Comparison of ENCODE assay signal across 1 cellular context in the genomic region with DNA sequence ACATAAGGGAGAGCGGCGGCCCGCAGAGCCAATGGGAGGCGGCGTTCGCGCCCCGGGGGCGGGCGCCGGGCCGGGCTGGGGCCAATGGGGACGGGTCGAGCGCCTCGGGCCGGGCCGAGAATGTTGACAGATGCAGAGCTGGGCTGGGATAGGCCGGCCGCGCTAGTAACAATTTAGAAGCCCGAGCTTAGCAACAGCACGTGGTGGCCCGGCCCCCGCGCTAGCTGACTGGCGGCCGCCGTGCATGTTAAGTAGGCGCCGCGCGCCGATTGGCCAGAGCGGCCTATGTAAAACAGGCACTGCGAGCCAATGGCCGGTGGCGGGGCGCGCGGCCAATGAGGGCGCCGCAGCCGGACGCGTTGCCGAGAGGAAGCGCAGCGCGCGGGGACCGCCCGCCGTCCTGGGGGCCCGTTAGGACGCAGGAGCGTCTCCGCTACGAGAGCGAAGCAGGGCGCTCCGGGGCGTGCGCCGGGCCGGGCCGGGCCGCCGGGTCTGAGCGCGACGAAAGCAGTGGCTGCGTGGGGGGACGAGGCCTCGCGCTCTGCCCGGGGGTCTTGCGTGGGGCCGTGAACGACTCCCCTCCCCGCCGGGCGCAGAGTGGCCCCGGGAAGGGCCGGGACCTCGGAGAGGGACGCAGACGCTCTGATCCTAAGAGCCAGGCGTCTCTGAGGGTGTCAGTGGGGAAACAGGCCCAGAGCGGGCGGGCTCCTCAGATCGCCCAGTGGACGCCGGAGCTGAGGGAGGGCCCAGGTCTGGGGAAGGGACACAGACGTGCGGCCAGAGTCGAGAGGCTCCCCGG.
A peak's percentile ranks its signal among the peaks of the same experiment; 100 is the strongest.
TF ChIP-seq lines count a peak whose summit lies in the region.

No MANE protein-coding gene starts in this region.

TF ChIP-seq in HepG2, 621 proteins besides CTCF, POLR2A, EP300 and RAD21 (continued from another document):
- TF ChIP-seq TEAD2 (CRISPR knock-in tag; IDR thresholded peaks at IDR 0.05) = no peak
- peak; percentile 59; the same call in 1 of the 2 replicates for TF ChIP-seq PHF20 (CRISPR knock-in tag; IDR thresholded peaks at IDR 0.05)
- peak; percentile 48; the same call in 1 of the 2 replicates for TF ChIP-seq EED (CRISPR knock-in tag; IDR thresholded peaks at IDR 0.05)
- TF ChIP-seq GZF1 (CRISPR knock-in tag; IDR thresholded peaks at IDR 0.05) = no peak
- TF ChIP-seq ZNF782 (CRISPR knock-in tag; IDR thresholded peaks at IDR 0.05; ENCODE audit: borderline replicate concordance) = peak; percentile 73; the same call in 1 of the 2 replicates
- TF ChIP-seq, protein P1, sequence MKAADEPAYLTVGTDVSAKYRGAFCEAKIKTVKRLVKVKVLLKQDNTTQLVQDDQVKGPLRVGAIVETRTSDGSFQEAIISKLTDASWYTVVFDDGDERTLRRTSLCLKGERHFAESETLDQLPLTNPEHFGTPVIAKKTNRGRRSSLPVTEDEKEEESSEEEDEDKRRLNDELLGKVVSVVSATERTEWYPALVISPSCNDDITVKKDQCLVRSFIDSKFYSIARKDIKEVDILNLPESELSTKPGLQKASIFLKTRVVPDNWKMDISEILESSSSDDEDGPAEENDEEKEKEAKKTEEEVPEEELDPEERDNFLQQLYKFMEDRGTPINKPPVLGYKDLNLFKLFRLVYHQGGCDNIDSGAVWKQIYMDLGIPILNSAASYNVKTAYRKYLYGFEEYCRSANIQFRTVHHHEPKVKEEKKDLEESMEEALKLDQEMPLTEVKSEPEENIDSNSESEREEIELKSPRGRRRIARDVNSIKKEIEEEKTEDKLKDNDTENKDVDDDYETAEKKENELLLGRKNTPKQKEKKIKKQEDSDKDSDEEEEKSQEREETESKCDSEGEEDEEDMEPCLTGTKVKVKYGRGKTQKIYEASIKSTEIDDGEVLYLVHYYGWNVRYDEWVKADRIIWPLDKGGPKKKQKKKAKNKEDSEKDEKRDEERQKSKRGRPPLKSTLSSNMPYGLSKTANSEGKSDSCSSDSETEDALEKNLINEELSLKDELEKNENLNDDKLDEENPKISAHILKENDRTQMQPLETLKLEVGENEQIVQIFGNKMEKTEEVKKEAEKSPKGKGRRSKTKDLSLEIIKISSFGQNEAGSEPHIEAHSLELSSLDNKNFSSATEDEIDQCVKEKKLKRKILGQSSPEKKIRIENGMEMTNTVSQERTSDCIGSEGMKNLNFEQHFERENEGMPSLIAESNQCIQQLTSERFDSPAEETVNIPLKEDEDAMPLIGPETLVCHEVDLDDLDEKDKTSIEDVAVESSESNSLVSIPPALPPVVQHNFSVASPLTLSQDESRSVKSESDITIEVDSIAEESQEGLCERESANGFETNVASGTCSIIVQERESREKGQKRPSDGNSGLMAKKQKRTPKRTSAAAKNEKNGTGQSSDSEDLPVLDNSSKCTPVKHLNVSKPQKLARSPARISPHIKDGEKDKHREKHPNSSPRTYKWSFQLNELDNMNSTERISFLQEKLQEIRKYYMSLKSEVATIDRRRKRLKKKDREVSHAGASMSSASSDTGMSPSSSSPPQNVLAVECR (CRISPR knock-in tag; IDR thresholded peaks at IDR 0.05; ENCODE audit: borderline replicate concordance) = peak; percentile 94
- peak; percentile 71; the same call in 1 of the 2 replicates for TF ChIP-seq ARNT2 (CRISPR knock-in tag; IDR thresholded peaks at IDR 0.05; ENCODE audit: low read depth)
- 0 out of 2 replicates have a peak, but pooled peaks have one; percentile 50 for TF ChIP-seq ZNF776 (CRISPR knock-in tag; IDR thresholded peaks at IDR 0.05)
- TF ChIP-seq NFE2L1 (CRISPR knock-in tag; IDR thresholded peaks at IDR 0.05; ENCODE audit: borderline replicate concordance) = no peak
- TF ChIP-seq, protein P2, sequence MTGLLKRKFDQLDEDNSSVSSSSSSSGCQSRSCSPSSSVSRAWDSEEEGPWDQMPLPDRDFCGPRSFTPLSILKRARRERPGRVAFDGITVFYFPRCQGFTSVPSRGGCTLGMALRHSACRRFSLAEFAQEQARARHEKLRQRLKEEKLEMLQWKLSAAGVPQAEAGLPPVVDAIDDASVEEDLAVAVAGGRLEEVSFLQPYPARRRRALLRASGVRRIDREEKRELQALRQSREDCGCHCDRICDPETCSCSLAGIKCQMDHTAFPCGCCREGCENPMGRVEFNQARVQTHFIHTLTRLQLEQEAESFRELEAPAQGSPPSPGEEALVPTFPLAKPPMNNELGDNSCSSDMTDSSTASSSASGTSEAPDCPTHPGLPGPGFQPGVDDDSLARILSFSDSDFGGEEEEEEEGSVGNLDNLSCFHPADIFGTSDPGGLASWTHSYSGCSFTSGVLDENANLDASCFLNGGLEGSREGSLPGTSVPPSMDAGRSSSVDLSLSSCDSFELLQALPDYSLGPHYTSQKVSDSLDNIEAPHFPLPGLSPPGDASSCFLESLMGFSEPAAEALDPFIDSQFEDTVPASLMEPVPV (CRISPR knock-in tag; IDR thresholded peaks at IDR 0.05) = peak; percentile 44; the same call in 1 of the 2 replicates
- TF ChIP-seq NRL (CRISPR knock-in tag; IDR thresholded peaks at IDR 0.05; ENCODE audit: borderline replicate concordance) = no peak
- TF ChIP-seq, protein P3, sequence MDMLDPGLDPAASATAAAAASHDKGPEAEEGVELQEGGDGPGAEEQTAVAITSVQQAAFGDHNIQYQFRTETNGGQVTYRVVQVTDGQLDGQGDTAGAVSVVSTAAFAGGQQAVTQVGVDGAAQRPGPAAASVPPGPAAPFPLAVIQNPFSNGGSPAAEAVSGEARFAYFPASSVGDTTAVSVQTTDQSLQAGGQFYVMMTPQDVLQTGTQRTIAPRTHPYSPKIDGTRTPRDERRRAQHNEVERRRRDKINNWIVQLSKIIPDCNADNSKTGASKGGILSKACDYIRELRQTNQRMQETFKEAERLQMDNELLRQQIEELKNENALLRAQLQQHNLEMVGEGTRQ (IDR thresholded peaks at IDR 0.05; ENCODE audit: low read depth, low read length) = peak; percentile 39; the same call in 1 of the 2 replicates
- TF ChIP-seq, protein P3 (CRISPR knock-in tag; IDR thresholded peaks at IDR 0.05; ENCODE audit: borderline replicate concordance) = no peak
- TF ChIP-seq MYC (CRISPR knock-in tag; IDR thresholded peaks at IDR 0.05; ENCODE audit: borderline replicate concordance) = peak; percentile 52; the same call in 1 of the 2 replicates
- TF ChIP-seq, protein P4, sequence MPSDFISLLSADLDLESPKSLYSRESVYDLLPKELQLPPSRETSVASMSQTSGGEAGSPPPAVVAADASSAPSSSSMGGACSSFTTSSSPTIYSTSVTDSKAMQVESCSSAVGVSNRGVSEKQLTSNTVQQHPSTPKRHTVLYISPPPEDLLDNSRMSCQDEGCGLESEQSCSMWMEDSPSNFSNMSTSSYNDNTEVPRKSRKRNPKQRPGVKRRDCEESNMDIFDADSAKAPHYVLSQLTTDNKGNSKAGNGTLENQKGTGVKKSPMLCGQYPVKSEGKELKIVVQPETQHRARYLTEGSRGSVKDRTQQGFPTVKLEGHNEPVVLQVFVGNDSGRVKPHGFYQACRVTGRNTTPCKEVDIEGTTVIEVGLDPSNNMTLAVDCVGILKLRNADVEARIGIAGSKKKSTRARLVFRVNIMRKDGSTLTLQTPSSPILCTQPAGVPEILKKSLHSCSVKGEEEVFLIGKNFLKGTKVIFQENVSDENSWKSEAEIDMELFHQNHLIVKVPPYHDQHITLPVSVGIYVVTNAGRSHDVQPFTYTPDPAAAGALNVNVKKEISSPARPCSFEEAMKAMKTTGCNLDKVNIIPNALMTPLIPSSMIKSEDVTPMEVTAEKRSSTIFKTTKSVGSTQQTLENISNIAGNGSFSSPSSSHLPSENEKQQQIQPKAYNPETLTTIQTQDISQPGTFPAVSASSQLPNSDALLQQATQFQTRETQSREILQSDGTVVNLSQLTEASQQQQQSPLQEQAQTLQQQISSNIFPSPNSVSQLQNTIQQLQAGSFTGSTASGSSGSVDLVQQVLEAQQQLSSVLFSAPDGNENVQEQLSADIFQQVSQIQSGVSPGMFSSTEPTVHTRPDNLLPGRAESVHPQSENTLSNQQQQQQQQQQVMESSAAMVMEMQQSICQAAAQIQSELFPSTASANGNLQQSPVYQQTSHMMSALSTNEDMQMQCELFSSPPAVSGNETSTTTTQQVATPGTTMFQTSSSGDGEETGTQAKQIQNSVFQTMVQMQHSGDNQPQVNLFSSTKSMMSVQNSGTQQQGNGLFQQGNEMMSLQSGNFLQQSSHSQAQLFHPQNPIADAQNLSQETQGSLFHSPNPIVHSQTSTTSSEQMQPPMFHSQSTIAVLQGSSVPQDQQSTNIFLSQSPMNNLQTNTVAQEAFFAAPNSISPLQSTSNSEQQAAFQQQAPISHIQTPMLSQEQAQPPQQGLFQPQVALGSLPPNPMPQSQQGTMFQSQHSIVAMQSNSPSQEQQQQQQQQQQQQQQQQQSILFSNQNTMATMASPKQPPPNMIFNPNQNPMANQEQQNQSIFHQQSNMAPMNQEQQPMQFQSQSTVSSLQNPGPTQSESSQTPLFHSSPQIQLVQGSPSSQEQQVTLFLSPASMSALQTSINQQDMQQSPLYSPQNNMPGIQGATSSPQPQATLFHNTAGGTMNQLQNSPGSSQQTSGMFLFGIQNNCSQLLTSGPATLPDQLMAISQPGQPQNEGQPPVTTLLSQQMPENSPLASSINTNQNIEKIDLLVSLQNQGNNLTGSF (CRISPR knock-in tag; IDR thresholded peaks at IDR 0.05) = peak; percentile 43; the same call in 1 of the 2 replicates
- TF ChIP-seq SKI (IDR thresholded peaks at IDR 0.05; ENCODE audit: partially characterized antibody) = peak; percentile 45
- TF ChIP-seq RFXAP (CRISPR knock-in tag; IDR thresholded peaks at IDR 0.05; ENCODE audit: borderline replicate concordance) = peak; percentile 100
- TF ChIP-seq TGIF2 (CRISPR knock-in tag; IDR thresholded peaks at IDR 0.05) = peak; percentile 20; the same call in 1 of the 2 replicates
- TF ChIP-seq PRMT3 (CRISPR knock-in tag; IDR thresholded peaks at IDR 0.05; ENCODE audit: borderline replicate concordance, low read depth) = 0 out of 2 replicates have a peak, but pooled peaks have one; percentile 69
- TF ChIP-seq RFX1 (IDR thresholded peaks at IDR 0.05) = peak; percentile 60; the same call in 1 of the 2 replicates
- TF ChIP-seq ZNF567 (CRISPR knock-in tag; IDR thresholded peaks at IDR 0.05; ENCODE audit: borderline replicate concordance) = no peak; the same call in 1 of the 2 replicates
- TF ChIP-seq ZMYM4 (CRISPR knock-in tag; IDR thresholded peaks at IDR 0.05) = peak; percentile 81
- TF ChIP-seq RFX5 (IDR thresholded peaks at IDR 0.05; ENCODE audit: low read depth, low read length) = peak; percentile 98
- TF ChIP-seq ZSCAN31 (CRISPR knock-in tag; IDR thresholded peaks at IDR 0.05; ENCODE audit: low read depth) = peak; percentile 75; the same call in 1 of the 2 replicates
- TF ChIP-seq, protein P5, sequence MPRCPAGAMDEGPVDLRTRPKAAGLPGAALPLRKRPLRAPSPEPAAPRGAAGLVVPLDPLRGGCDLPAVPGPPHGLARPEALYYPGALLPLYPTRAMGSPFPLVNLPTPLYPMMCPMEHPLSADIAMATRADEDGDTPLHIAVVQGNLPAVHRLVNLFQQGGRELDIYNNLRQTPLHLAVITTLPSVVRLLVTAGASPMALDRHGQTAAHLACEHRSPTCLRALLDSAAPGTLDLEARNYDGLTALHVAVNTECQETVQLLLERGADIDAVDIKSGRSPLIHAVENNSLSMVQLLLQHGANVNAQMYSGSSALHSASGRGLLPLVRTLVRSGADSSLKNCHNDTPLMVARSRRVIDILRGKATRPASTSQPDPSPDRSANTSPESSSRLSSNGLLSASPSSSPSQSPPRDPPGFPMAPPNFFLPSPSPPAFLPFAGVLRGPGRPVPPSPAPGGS (CRISPR knock-in tag; IDR thresholded peaks at IDR 0.05) = peak; percentile 93
- TF ChIP-seq PAX8 (CRISPR knock-in tag; IDR thresholded peaks at IDR 0.05; ENCODE audit: borderline replicate concordance) = peak; percentile 92; the same call in 1 of the 2 replicates
- TF ChIP-seq, protein P6, sequence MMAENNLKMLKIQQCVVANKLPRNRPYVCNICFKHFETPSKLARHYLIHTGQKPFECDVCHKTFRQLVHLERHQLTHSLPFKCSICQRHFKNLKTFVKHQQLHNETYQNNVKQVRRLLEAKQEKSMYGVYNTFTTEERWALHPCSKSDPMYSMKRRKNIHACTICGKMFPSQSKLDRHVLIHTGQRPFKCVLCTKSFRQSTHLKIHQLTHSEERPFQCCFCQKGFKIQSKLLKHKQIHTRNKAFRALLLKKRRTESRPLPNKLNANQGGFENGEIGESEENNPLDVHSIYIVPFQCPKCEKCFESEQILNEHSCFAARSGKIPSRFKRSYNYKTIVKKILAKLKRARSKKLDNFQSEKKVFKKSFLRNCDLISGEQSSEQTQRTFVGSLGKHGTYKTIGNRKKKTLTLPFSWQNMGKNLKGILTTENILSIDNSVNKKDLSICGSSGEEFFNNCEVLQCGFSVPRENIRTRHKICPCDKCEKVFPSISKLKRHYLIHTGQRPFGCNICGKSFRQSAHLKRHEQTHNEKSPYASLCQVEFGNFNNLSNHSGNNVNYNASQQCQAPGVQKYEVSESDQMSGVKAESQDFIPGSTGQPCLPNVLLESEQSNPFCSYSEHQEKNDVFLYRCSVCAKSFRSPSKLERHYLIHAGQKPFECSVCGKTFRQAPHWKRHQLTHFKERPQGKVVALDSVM (CRISPR knock-in tag; IDR thresholded peaks at IDR 0.05) = peak; percentile 19; the same call in 1 of the 2 replicates
- peak; percentile 21; the same call in 1 of the 2 replicates for TF ChIP-seq SIN3A (IDR thresholded peaks at IDR 0.05; ENCODE audit: borderline replicate concordance, low read depth, low read length)
- TF ChIP-seq, protein P7, sequence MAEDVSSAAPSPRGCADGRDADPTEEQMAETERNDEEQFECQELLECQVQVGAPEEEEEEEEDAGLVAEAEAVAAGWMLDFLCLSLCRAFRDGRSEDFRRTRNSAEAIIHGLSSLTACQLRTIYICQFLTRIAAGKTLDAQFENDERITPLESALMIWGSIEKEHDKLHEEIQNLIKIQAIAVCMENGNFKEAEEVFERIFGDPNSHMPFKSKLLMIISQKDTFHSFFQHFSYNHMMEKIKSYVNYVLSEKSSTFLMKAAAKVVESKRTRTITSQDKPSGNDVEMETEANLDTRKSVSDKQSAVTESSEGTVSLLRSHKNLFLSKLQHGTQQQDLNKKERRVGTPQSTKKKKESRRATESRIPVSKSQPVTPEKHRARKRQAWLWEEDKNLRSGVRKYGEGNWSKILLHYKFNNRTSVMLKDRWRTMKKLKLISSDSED (CRISPR knock-in tag; IDR thresholded peaks at IDR 0.05) = 0 out of 2 replicates have a peak, but pooled peaks have one; percentile 78
- no peak for TF ChIP-seq ZSCAN22 (CRISPR knock-in tag; IDR thresholded peaks at IDR 0.05)
- TF ChIP-seq ERF (CRISPR knock-in tag; IDR thresholded peaks at IDR 0.05) = peak; percentile 84
- TF ChIP-seq NKX3-1 (CRISPR knock-in tag; IDR thresholded peaks at IDR 0.05) = 0 out of 2 replicates have a peak, but pooled peaks have one; percentile 61
